In genomic region chr15:22978691-22979068, GRCh38 we compare ENCODE assay signal across 8 cellular contexts. TPM values are rescaled to one million over a fixed set of nuclear protein-coding genes. Genes with fewer than 3 reads are reported as not detected.
DNase-seq lines count a peak whose midpoint lies in the region; ATAC-seq and TF ChIP-seq lines count a peak whose summit lies in the region.

No MANE protein-coding gene starts in this region.

- peaks cover 20% of the 10 kb centered on the region for H3K27me3 Mint-ChIP-seq in activated naive CD4-positive, alpha-beta T cell treated with anti-CD3 and anti-CD28 coated beads for 36 hours (ENCODE audit: low read depth)

- no peaks in the 10 kb centered on the region for H3K36me3 ChIP-seq in adipocyte (ENCODE audit: control insufficient read depth, insufficient read depth, low read length, severe bottlenecking)
- H3K36me3 ChIP-seq in left lung: no peaks in the 10 kb centered on the region
- no peaks in the 10 kb centered on the region for H3K36me3 ChIP-seq in transverse colon

- no peak overlapping the region for H3K27ac Mint-ChIP-seq in activated naive CD4-positive, alpha-beta T cell treated with anti-CD3 and anti-CD28 coated beads for 36 hours

- H3K4me1 Mint-ChIP-seq in activated naive CD4-positive, alpha-beta T cell treated with anti-CD3 and anti-CD28 coated beads for 36 hours (ENCODE audit: low read depth): peaks cover 6% of the 10 kb centered on the region

- H3K36me3 Mint-ChIP-seq in activated naive CD4-positive, alpha-beta T cell treated with anti-CD3 and anti-CD28 coated beads for 36 hours (ENCODE audit: low read depth): peaks cover 3% of the 10 kb centered on the region

- intact Hi-C loops in activated naive CD4-positive, alpha-beta T cell treated with anti-CD3 and anti-CD28 coated beads for 36 hours (cut with micrococcal nuclease): loop anchor here (5.0 kb wide), 2 partner anchors 141 to 191 kb away; partner anchors contain the start of genes NIPA1 and NIPA2
- intact Hi-C loops in left lung (cut with DNase I) (no loop called here), transverse colon (cut with DNase I; ENCODE audit: low total_unique reads) (no loop called here)

- peak overlapping the region; percentile 91 for H3K9ac ChIP-seq in adipocyte (ENCODE audit: low read length)

- in situ Hi-C loops in transverse colon (cut with MboI; ENCODE audit: low pct_ligation_motif_present in 1 of 4, low pct_unique_long_range_greater_than_20kb in 1 of 4, low sequenced_read_pairs in 3 of 4): no loop called here

- ATAC-seq in left lung (no peak), HG02571 (IDR thresholded peaks at IDR 0.05; ENCODE audit: unreplicated experiment) (no peak)

- TF ChIP-seq EP300 in transverse colon (IDR thresholded peaks at IDR 0.05; ENCODE audit: low read depth): no peak

- no peak for TF ChIP-seq POLR2A in transverse colon (IDR thresholded peaks at IDR 0.05)

- peak overlapping the region; percentile 99 for H3K4me3 ChIP-seq in adipocyte (ENCODE audit: low read length)
- peak overlapping the region; percentile 60 to 95 for H3K4me3 ChIP-seq in left lung
- peak overlapping the region; percentile 76 to 94 (median 87) for H3K4me3 ChIP-seq in transverse colon

- peak overlapping the region in 1 of 2 donors; percentile 87 for H3K27ac ChIP-seq in left lung
- H3K27ac ChIP-seq in transverse colon: peak overlapping the region in 3 of 4 donors; percentile 84 to 93 (median 88)

- H3K4me1 ChIP-seq in adipocyte (ENCODE audit: control insufficient read depth, insufficient read depth, low read length) (peaks cover 12% of the 10 kb centered on the region), left lung (peaks cover 6 to 61% of the 10 kb centered on the region in 2 donors), transverse colon (peaks cover 4 to 20% (median 8%) of the 10 kb centered on the region in 4 donors)

- no peaks in the 10 kb centered on the region for H3K9me3 Mint-ChIP-seq in activated naive CD4-positive, alpha-beta T cell treated with anti-CD3 and anti-CD28 coated beads for 36 hours

- H3K27me3 ChIP-seq in adipocyte (replicated peaks; ENCODE audit: control insufficient read depth, insufficient read depth, low read length): no peaks in the 10 kb centered on the region
- H3K27me3 ChIP-seq in left lung: peaks cover 0 to 32% of the 10 kb centered on the region in 2 donors
- H3K27me3 ChIP-seq in transverse colon: no peaks in the 10 kb centered on the region

- TF ChIP-seq CTCF in left lung (IDR thresholded peaks at IDR 0.05) (no peak), transverse colon (IDR thresholded peaks at IDR 0.05) (no peak)

- no peak for DNase-seq in activated naive CD4-positive, alpha-beta T cell treated with anti-CD3 and anti-CD28 coated beads for 36 hours
- DNase-seq in activated naive CD4-positive, alpha-beta T cell (lab: John Stamatoyannopoulos, UW): no peak
- no peak for DNase-seq in adipocyte (ENCODE audit: low read depth)
- DNase-seq in left lung: no peak
- no peak for DNase-seq in transverse colon
- no peak for DNase-seq in HCEC 1CT
- DNase-seq in GDM1 (lab: John Stamatoyannopoulos, UW): no peak

- H3K9me3 ChIP-seq in adipocyte (ENCODE audit: control insufficient read depth, low read length) (no peaks in the 10 kb centered on the region), left lung (no peaks in the 10 kb centered on the region), transverse colon (no peaks in the 10 kb centered on the region)

- 35 to 39% methylated on average over 4 to 7 of the region's 7 CpGs for WGBS in transverse colon (ENCODE audit: low coverage in 1 of 2), 2 donors

- H3K4me3 Mint-ChIP-seq in activated naive CD4-positive, alpha-beta T cell treated with anti-CD3 and anti-CD28 coated beads for 36 hours: peak overlapping the region; percentile 91

- CTCF ChIA-PET in activated naive CD4-positive, alpha-beta T cell treated with anti-CD3 and anti-CD28 coated beads for 36 hours (lab: Charles Lee): no interaction called here

RNA-seq across cellular contexts. Expression of gene CYFIP1, which starts 1.5 kb away (rescaled TPM):
- 10 to 100 TPM; 34.0 to 35.1 TPM for total RNA-seq in activated naive CD4-positive, alpha-beta T cell treated with anti-CD3 and anti-CD28 coated beads for 36 hours
- total RNA-seq in left lung (100 to 1,000 TPM; 141 to 164 TPM), transverse colon (100 to 1,000 TPM in 3 of 4 donors, 10 to 100 TPM in 1; 63.7 to 201 (median 171) TPM)
